21 cellular contexts compared by ENCODE assay signal in the genomic region with DNA sequence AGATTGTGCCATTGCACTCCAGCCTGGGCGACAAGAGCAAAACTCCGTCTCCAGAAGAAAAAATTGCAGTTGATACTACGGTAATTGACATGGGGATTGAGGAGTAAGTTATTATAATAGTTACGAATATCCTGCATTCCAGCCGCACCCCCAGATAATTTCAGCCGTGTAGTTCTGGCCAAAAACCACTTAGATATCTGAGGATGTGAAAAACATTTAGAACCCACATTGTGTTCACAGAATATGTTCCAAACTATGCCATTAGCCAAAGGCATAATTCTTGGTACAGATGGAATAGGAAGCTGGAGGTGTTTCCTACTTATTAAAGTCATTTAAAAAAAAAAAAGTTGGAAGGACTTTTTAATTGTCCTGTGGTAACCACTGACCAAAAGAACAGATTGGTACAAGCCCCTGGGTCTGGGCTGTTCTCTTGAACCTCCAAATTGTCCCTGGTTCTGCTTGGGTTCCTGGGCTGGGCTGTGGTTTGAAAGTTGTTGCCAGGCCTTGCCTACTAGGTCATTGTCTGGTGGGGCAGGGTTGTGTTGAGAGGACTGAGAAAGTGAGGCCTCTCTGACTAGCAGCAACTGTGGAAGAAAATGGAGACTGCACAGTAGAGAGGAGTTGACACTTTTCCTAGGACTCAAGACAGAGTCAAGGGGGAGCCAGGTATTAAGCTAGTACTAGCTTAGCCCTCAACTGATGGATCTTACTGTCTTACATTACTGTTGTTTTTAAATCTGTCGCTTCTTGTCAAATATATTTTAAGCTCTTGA.
DNase-seq lines count a peak whose midpoint lies in the region; ATAC-seq and TF ChIP-seq lines count a peak whose summit lies in the region.
"Had no signal": no experiment of that assay in that cellular context is flagged by ENCODE, and none has a peak within 500 bp of the region (broad histone marks: within the 10 kb centered on the region; RNA-seq: fewer than 3 reads in every experiment).

No MANE protein-coding gene starts in this region.

- H3K27me3 ChIP-seq in Panc1 (ENCODE audit: control insufficient read depth, insufficient read depth, low read length) = no peaks in the 10 kb centered on the region
- H3K27me3 ChIP-seq in psoas muscle (ENCODE audit: insufficient read depth in 3 of 3, low read length in 2 of 3) = no peaks in the 10 kb centered on the region
- H3K27me3 ChIP-seq in spleen (replicated peaks in 1 of 7) = no peaks in the 10 kb centered on the region
- H3K27me3 ChIP-seq: suprapubic skin had no signal

- peak overlapping the region; percentile 41 for H3K27ac Mint-ChIP-seq in central memory CD8-positive, alpha-beta T cell (ENCODE audit: low read depth)
- H3K27ac Mint-ChIP-seq in T-helper 2 cell treated with Interferon-gamma antibody and Interleukin-4, amounts not matched to agents 5 μg/mL and 100 μg/mL, for 36 hours = no peak overlapping the region
- H3K27ac Mint-ChIP-seq: activated CD4-positive, alpha-beta T cell treated with anti-CD3 and anti-CD28 coated beads, Interleukin-2, amount 10 ng/mL, durations not matched to agents 7 days and 5 days; activated naive CD4-positive, alpha-beta T cell treated with anti-CD3 and anti-CD28 coated beads for 36 hours; brain had no signal

- CTCF ChIA-PET in Panc1 (lab: Charles Lee) = no interaction called here

- H3K4me1 Mint-ChIP-seq in central memory CD8-positive, alpha-beta T cell = peaks cover 29% of the 10 kb centered on the region
- peaks cover 6% of the 10 kb centered on the region for H3K4me1 Mint-ChIP-seq in T-helper 2 cell treated with Interferon-gamma antibody and Interleukin-4, amounts not matched to agents 5 μg/mL and 100 μg/mL, for 36 hours (ENCODE audit: low read depth)

- BruUV-seq in Panc1 (replicated peaks; lab: Mats Ljungman, UMichigan) = no TSS peak

- no peak for TF ChIP-seq CTCF in GM12865 (IDR thresholded peaks at IDR 0.05; ENCODE audit: insufficient read depth, low read depth, low read length, missing control alignments)
- no peak for TF ChIP-seq CTCF in Panc1 (IDR thresholded peaks at IDR 0.05)
- no peak for TF ChIP-seq CTCF in psoas muscle (IDR thresholded peaks at IDR 0.05)
- no peak for TF ChIP-seq CTCF in spleen (IDR thresholded peaks at IDR 0.05 in 8 of 11, conservative IDR thresholded peaks at IDR 0.05 in 3 of 11)

- POLR2A ChIA-PET in Panc1 (lab: Charles Lee) = no interaction called here

- peaks cover 3% of the 10 kb centered on the region; the same call in 1 of the 2 replicates for H3K4me1 ChIP-seq in Panc1 (ENCODE audit: control insufficient read depth, insufficient read depth, low read length)
- H3K4me1 ChIP-seq in psoas muscle = peaks cover 47% of the 10 kb centered on the region
- peaks cover 4 to 36% (median 13%) of the 10 kb centered on the region in 6 donors for H3K4me1 ChIP-seq in spleen

- in situ Hi-C loops in Panc1 (cut with HindIII; ENCODE audit: low pct_unique_long_range_greater_than_20kb, low sequenced_read_pairs) = no loop called here

- H3K36me3 Mint-ChIP-seq in central memory CD8-positive, alpha-beta T cell (ENCODE audit: insufficient read depth) = peaks cover 2% of the 10 kb centered on the region
- H3K36me3 Mint-ChIP-seq in T-helper 2 cell treated with Interferon-gamma antibody and Interleukin-4, amounts not matched to agents 5 μg/mL and 100 μg/mL, for 36 hours (ENCODE audit: low read depth) = peaks cover 7% of the 10 kb centered on the region

- no peaks in the 10 kb centered on the region for H3K27me3 Mint-ChIP-seq in central memory CD8-positive, alpha-beta T cell
- H3K27me3 Mint-ChIP-seq in T-helper 2 cell treated with Interferon-gamma antibody and Interleukin-4, amounts not matched to agents 5 μg/mL and 100 μg/mL, for 36 hours (ENCODE audit: low read depth) = no peaks in the 10 kb centered on the region
- H3K27me3 Mint-ChIP-seq: activated CD4-positive, alpha-beta T cell treated with anti-CD3 and anti-CD28 coated beads, Interleukin-2, amount 10 ng/mL, durations not matched to agents 7 days and 5 days; brain had no signal

- no peak for DNase-seq in GM12865 (ENCODE audit: low read depth)
- DNase-seq in Panc1 (ENCODE audit: low read depth, low spot score) = no peak
- no peak for DNase-seq in central memory CD8-positive, alpha-beta T cell (ENCODE audit: low spot score in 2 of 2)
- no peak for DNase-seq in psoas muscle
- DNase-seq in iPS-NIHi11 (ENCODE audit: low spot score) = no peak
- no peak for DNase-seq in HuH-7.5 (ENCODE audit: low spot score)
- no peak for DNase-seq in T-helper 2 cell treated with Interferon-gamma antibody and Interleukin-4, amounts not matched to agents 5 μg/mL and 100 μg/mL, for 36 hours (ENCODE audit: low spot score)
- no peak for DNase-seq in spleen
- DNase-seq: activated CD4-positive, alpha-beta T cell treated with anti-CD3 and anti-CD28 coated beads, Interleukin-2, amount 10 ng/mL, durations not matched to agents 7 days and 5 days; activated naive CD4-positive, alpha-beta T cell treated with anti-CD3 and anti-CD28 coated beads for 36 hours; AML-193; effector CD8-positive, alpha-beta T cell; H7; lower lobe of right lung; NCI-H1694 treated with DMSO at 0.1 percent for 48 hours; nephron progenitor cell; retina; stimulated activated CD4-positive, alpha-beta T cell treated with anti-CD3 and anti-CD28 coated beads, Interleukin-2, amount 100 ng/mL, for 24 hours had no signal

- H3K36me3 ChIP-seq in Panc1 (ENCODE audit: control insufficient read depth, insufficient read depth, low read length) = no peaks in the 10 kb centered on the region
- H3K36me3 ChIP-seq in psoas muscle (ENCODE audit: insufficient read depth in 1 of 2, low read depth in 1 of 2) = no peaks in the 10 kb centered on the region
- no peaks in the 10 kb centered on the region for H3K36me3 ChIP-seq in spleen
- H3K36me3 ChIP-seq: lower lobe of right lung, suprapubic skin had no signal

- no peak for TF ChIP-seq POLR2A in spleen (IDR thresholded peaks at IDR 0.05)

- WGBS in psoas muscle, 3 donors = 63 to 70% (median 64%) methylated on average over 7 of the region's 7 CpGs
- WGBS in spleen, 5 donors = 89 to 92% (median 92%) methylated on average over 7 of the region's 7 CpGs

- H3K9me3 ChIP-seq in Panc1 (ENCODE audit: control insufficient read depth, insufficient read depth, low read depth, low read length) = no peaks in the 10 kb centered on the region
- H3K9me3 ChIP-seq in psoas muscle = no peaks in the 10 kb centered on the region
- H3K9me3 ChIP-seq in spleen = peaks cover 0 to 6% (median 0%) of the 10 kb centered on the region in 8 donors
- H3K9me3 ChIP-seq: lower lobe of right lung had no signal

- intact Hi-C loops in Panc1 (cut with micrococcal nuclease; ENCODE audit: unreplicated experiment) (no loop called here), psoas muscle (cut with DNase I) (no loop called here), spleen (cut with DNase I; ENCODE audit: low total_unique reads) (no loop called here)

- H3K9me3 Mint-ChIP-seq in central memory CD8-positive, alpha-beta T cell = no peaks in the 10 kb centered on the region
- H3K9me3 Mint-ChIP-seq in T-helper 2 cell treated with Interferon-gamma antibody and Interleukin-4, amounts not matched to agents 5 μg/mL and 100 μg/mL, for 36 hours = peaks cover 13% of the 10 kb centered on the region
- H3K9me3 Mint-ChIP-seq: activated naive CD4-positive, alpha-beta T cell treated with anti-CD3 and anti-CD28 coated beads for 36 hours had no signal

- peak overlapping the region; percentile 63 for H3K4me3 ChIP-seq in GM12865 (ENCODE audit: low read depth, low read length)
- H3K4me3 ChIP-seq in Panc1 (ENCODE audit: low read depth in 2 of 2, low read length in 2 of 2) = no peak overlapping the region
- H3K4me3 ChIP-seq in psoas muscle = no peak overlapping the region
- no peak overlapping the region for H3K4me3 ChIP-seq in spleen
- H3K4me3 ChIP-seq: lower lobe of right lung, SK-N-MC, suprapubic skin had no signal

- ATAC-seq in Panc1 (0 out of 2 replicates have a peak, but pooled peaks have one; percentile 56), psoas muscle (no peak)
- no peak for ATAC-seq in central memory CD8-positive, alpha-beta T cell (replicated peaks; ENCODE audit: extremely low read depth, poor library complexity, severe bottlenecking)
- ATAC-seq: lower lobe of right lung had no signal

- H3K4me3 Mint-ChIP-seq in central memory CD8-positive, alpha-beta T cell = no peak overlapping the region
- H3K4me3 Mint-ChIP-seq in T-helper 2 cell treated with Interferon-gamma antibody and Interleukin-4, amounts not matched to agents 5 μg/mL and 100 μg/mL, for 36 hours = no peak overlapping the region
- H3K4me3 Mint-ChIP-seq: activated CD4-positive, alpha-beta T cell treated with anti-CD3 and anti-CD28 coated beads, Interleukin-2, amount 10 ng/mL, durations not matched to agents 7 days and 5 days; activated naive CD4-positive, alpha-beta T cell treated with anti-CD3 and anti-CD28 coated beads for 36 hours; brain; nephron progenitor cell had no signal

- H3K27ac ChIP-seq in Panc1 (ENCODE audit: low read length) (no peak overlapping the region; the same call in 1 of the 2 replicates), psoas muscle (peak overlapping the region; percentile 19), spleen (no peak overlapping the region)
- H3K27ac ChIP-seq: lower lobe of right lung, SK-N-MC, suprapubic skin had no signal
